8 cellular contexts compared by ENCODE assay signal in genomic region chr1:10507111-10507879, GRCh38. TPM values are rescaled to one million over a fixed set of nuclear protein-coding genes. Genes with fewer than 3 reads are reported as not detected.
DNase-seq lines count a peak whose midpoint lies in the region; ATAC-seq and TF ChIP-seq lines count a peak whose summit lies in the region.

No MANE protein-coding gene starts in this region.

- TF ChIP-seq CTCF in LNCaP clone FGC (IDR thresholded peaks at IDR 0.05; ENCODE audit: control insufficient read depth, extremely low read depth, insufficient read depth) (peak; percentile 91), Panc1 (IDR thresholded peaks at IDR 0.05) (peak; percentile 95), fibroblast of pulmonary artery (IDR thresholded peaks at IDR 0.05; ENCODE audit: low read length, missing control alignments) (peak; percentile 96)

- intact Hi-C loops in Panc1 (cut with micrococcal nuclease; ENCODE audit: unreplicated experiment): no loop called here

- no TSS peak for BruUV-seq in Panc1 (replicated peaks; lab: Mats Ljungman, UMichigan)

- ATAC-seq in Panc1: peak; percentile 74
- ATAC-seq in HG03025 (IDR thresholded peaks at IDR 0.05; ENCODE audit: low FRiP score, unreplicated experiment): no peak
- ATAC-seq in HG02973 (IDR thresholded peaks at IDR 0.05; ENCODE audit: unreplicated experiment): no peak

- peak overlapping the region; percentile 94 for H3K27ac ChIP-seq in Panc1 (ENCODE audit: low read length)

- DNase-seq in GM03348 (ENCODE audit: low spot score) (peak; percentile 91), LNCaP clone FGC (ENCODE audit: low read depth) (no peak), Panc1 (ENCODE audit: low read depth, low spot score) (peak; percentile 67), activated T-helper 1 cell treated with Interleukin-2 at 50 U/mL for 16 hours (ENCODE audit: low read depth) (peak; percentile 30), fibroblast of pulmonary artery (ENCODE audit: low read depth) (peak; percentile 91), nucleus accumbens (lab: John Stamatoyannopoulos, UW) (peak in 38 of 56 donors; percentile 4 to 60 (median 23))

- CTCF ChIA-PET in Panc1 (lab: Charles Lee): interaction anchor here (0.5 to 1.3 kb wide), 9 partner anchors 8 to 495 kb away, joined by 3 to 13 read pairs (median 3); no protein-coding TSS in a partner anchor

- H3K4me1 ChIP-seq in Panc1 (ENCODE audit: control insufficient read depth, insufficient read depth, low read length): peaks cover 69% of the 10 kb centered on the region

- POLR2A ChIA-PET in Panc1 (lab: Charles Lee): no interaction called here

- no peak overlapping the region for H3K4me3 ChIP-seq in LNCaP clone FGC (ENCODE audit: low read depth, low read length)
- H3K4me3 ChIP-seq in Panc1 (ENCODE audit: low read depth in 2 of 2, low read length in 2 of 2): no peak overlapping the region
- no peak overlapping the region for H3K4me3 ChIP-seq in fibroblast of pulmonary artery (replicated peaks; ENCODE audit: low read depth, low read length)

- H3K27me3 ChIP-seq in Panc1 (ENCODE audit: control insufficient read depth, insufficient read depth, low read length): no peaks in the 10 kb centered on the region

- in situ Hi-C loops in Panc1 (cut with HindIII; ENCODE audit: low pct_unique_long_range_greater_than_20kb, low sequenced_read_pairs): no loop called here

- no peaks in the 10 kb centered on the region for H3K9me3 ChIP-seq in Panc1 (ENCODE audit: control insufficient read depth, insufficient read depth, low read depth, low read length)

- H3K36me3 ChIP-seq in Panc1 (ENCODE audit: control insufficient read depth, insufficient read depth, low read length): no peaks in the 10 kb centered on the region

RNA-seq across cellular contexts. Expression of gene PEX14, which starts 32.5 kb away (rescaled TPM):
- total RNA-seq in Panc1 (2021; ENCODE audit: unreplicated experiment): 36.0 TPM
- 47.5 TPM for polyA plus RNA-seq in Panc1 (2012; ENCODE audit: insufficient read length)

RNA-seq across cellular contexts. Expression of gene DFFA, which starts 35.0 kb away (rescaled TPM):
- 68.1 TPM for total RNA-seq in Panc1 (2021; ENCODE audit: unreplicated experiment)
- polyA plus RNA-seq in Panc1 (2012; ENCODE audit: insufficient read length): 53.3 TPM

RNA-seq across cellular contexts. Expression of gene CORT, which starts 57.5 kb away (rescaled TPM):
- total RNA-seq in Panc1 (2021; ENCODE audit: unreplicated experiment): 0.41 TPM
- polyA plus RNA-seq in Panc1 (2012; ENCODE audit: insufficient read length): not detected
